Comparison of ENCODE assay signal across 21 cellular contexts in the genomic region with DNA sequence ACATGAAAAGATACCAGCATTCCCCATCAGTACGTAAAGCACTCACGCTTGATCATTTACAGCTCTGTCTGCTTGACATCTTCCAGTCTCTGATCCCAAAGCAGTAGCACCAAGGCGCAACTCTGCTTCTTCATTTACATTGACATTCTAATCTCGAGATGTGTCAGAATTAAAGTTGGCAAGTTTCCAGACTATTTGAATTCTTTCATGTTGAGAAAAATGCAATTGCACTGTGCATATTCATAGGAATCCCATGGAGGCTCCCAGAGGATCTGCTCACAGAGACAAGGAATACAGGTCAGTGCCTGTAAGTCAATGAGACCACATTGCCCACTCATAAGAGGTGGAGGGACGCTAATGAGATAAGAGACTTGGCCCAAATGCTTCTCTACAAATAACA.
DNase-seq lines count a peak whose midpoint lies in the region; ATAC-seq and TF ChIP-seq lines count a peak whose summit lies in the region.
"Had no signal": no experiment of that assay in that cellular context is flagged by ENCODE, and none has a peak within 500 bp of the region (broad histone marks: within the 10 kb centered on the region; RNA-seq: fewer than 3 reads in every experiment).

No MANE protein-coding gene starts in this region.

- no peaks in the 10 kb centered on the region for H3K9me1 ChIP-seq in IMR-90 (ENCODE audit: insufficient read depth, low read length)

- dilution Hi-C loops in IMR-90 (cut with HindIII; ENCODE audit: low sequenced_read_pairs, unreplicated experiment), result no loop called here

- H3K27me3 ChIP-seq in IMR-90 (ENCODE audit: control insufficient read depth, insufficient read depth, low read length) (no peaks in the 10 kb centered on the region), ascending aorta (no peaks in the 10 kb centered on the region)
- H3K27me3 ChIP-seq: upper lobe of right lung had no signal

- H3K36me3 ChIP-seq in IMR-90 (ENCODE audit: control insufficient read depth, insufficient read depth, low read length), result no peaks in the 10 kb centered on the region
- no peaks in the 10 kb centered on the region for H3K36me3 ChIP-seq in ascending aorta
- H3K36me3 ChIP-seq: upper lobe of right lung had no signal

- H3K14ac ChIP-seq in IMR-90 (replicated peaks; ENCODE audit: low read depth, low read length), result no peak overlapping the region

- H3K9me3 Mint-ChIP-seq in brain (no peaks in the 10 kb centered on the region), osteocyte (ENCODE audit: unreplicated experiment) (peaks cover 5% of the 10 kb centered on the region), HFFc6 (no peaks in the 10 kb centered on the region)
- H3K9me3 Mint-ChIP-seq: CD8-positive, alpha-beta memory T cell had no signal

- POLR2A ChIA-PET in IMR-90 (lab: Charles Lee; ENCODE audit: unreplicated experiment), result no interaction called here

- no peak overlapping the region for H3K23ac ChIP-seq in IMR-90 (ENCODE audit: low read depth, low read length)

- no peak overlapping the region for H2AK9ac ChIP-seq in IMR-90 (replicated peaks; ENCODE audit: low read depth, low read length, poor library complexity)

- H3K9ac ChIP-seq in IMR-90 (ENCODE audit: low read depth, low read length), result no peak overlapping the region

- H3K36me3 Mint-ChIP-seq in brain, result no peaks in the 10 kb centered on the region
- no peaks in the 10 kb centered on the region for H3K36me3 Mint-ChIP-seq in osteocyte (ENCODE audit: unreplicated experiment)
- no peaks in the 10 kb centered on the region for H3K36me3 Mint-ChIP-seq in HFFc6 (ENCODE audit: low read depth)

- TF ChIP-seq CTCF in AG10803 (conservative IDR thresholded peaks at IDR 0.05; ENCODE audit: low read length), result no peak
- TF ChIP-seq CTCF in IMR-90 (conservative IDR thresholded peaks at IDR 0.05; ENCODE audit: low read depth, low read length), result no peak
- TF ChIP-seq CTCF in brain (conservative IDR thresholded peaks at IDR 0.05), result no peak
- TF ChIP-seq CTCF in ascending aorta (IDR thresholded peaks at IDR 0.05), result no peak
- no peak for TF ChIP-seq CTCF in osteocyte (IDR thresholded peaks at IDR 0.05)
- no peak for TF ChIP-seq CTCF in HFFc6 (IDR thresholded peaks at IDR 0.05)

- H3K4ac ChIP-seq in IMR-90 (ENCODE audit: low read depth, low read length), result no peak overlapping the region

- peak; percentile 40; the same call in 1 of the 2 replicates for ATAC-seq in IMR-90 (ENCODE audit: low read depth)
- ATAC-seq: activated CD8-positive, alpha-beta memory T cell treated with anti-CD3 and anti-CD28 coated beads, Interleukin-2, amount 10 ng/mL, durations not matched to agents 7 days and 5 days; left ventricle myocardium superior; sciatic nerve; upper lobe of right lung had no signal

- WGBS in IMR-90 (ENCODE audit: extremely low coverage in 2 of 2, insufficient read length in 1 of 2), 2 experiments, result no CpG with 5 or more reads among the region's 5 CpGs

- no peak overlapping the region for H2AFZ ChIP-seq in IMR-90 (replicated peaks; ENCODE audit: low read length, poor library complexity)

- H2BK5ac ChIP-seq in IMR-90 (ENCODE audit: low read depth, low read length, poor library complexity, severe bottlenecking), result no peak overlapping the region

- H3K4me1 Mint-ChIP-seq in brain, result peaks cover 26% of the 10 kb centered on the region
- H3K4me1 Mint-ChIP-seq in osteocyte (ENCODE audit: unreplicated experiment), result peaks cover 28% of the 10 kb centered on the region
- H3K4me1 Mint-ChIP-seq in HFFc6 (ENCODE audit: low read depth), result peaks cover 22% of the 10 kb centered on the region
- H3K4me1 Mint-ChIP-seq: activated CD8-positive, alpha-beta memory T cell treated with anti-CD3 and anti-CD28 coated beads, Interleukin-2, amount 10 ng/mL, durations not matched to agents 7 days and 5 days; CD8-positive, alpha-beta memory T cell had no signal

- intact Hi-C loops in IMR-90 (cut with micrococcal nuclease) (loop anchor here (5.0 kb wide), 1 partner anchor 87 kb away; no protein-coding TSS in a partner anchor), ascending aorta (cut with DNase I) (no loop called here)

- H4K91ac ChIP-seq in IMR-90 (ENCODE audit: insufficient read depth, low read depth, low read length), result no peak overlapping the region

- DNase-seq in AG10803 (ENCODE audit: low read depth) (peak; percentile 13), IMR-90 (peak; percentile 43), iris pigment epithelial cell (ENCODE audit: low read depth) (peak; percentile 28), ascending aorta (ENCODE audit: low spot score in 2 of 2) (no peak), osteocyte (ENCODE audit: extremely low spot score, unreplicated experiment) (no peak), HFFc6 (no peak), DMS114 treated with DMSO at 0.1 percent for 48 hours (lab: John Stamatoyannopoulos, UW; ENCODE audit: unreplicated experiment) (no peak)
- DNase-seq: activated CD8-positive, alpha-beta memory T cell treated with anti-CD3 and anti-CD28 coated beads, Interleukin-2, amount 10 ng/mL, durations not matched to agents 7 days and 5 days; activated effector memory CD4-positive, alpha-beta T cell treated with anti-CD3 and anti-CD28 coated beads, Interleukin-2, amount 50 U/mL, for 16 hours; CD8-positive, alpha-beta memory T cell; H7; left ventricle myocardium superior; NCI-H526; occipital lobe; stimulated activated CD4-positive, alpha-beta T cell treated with anti-CD3 and anti-CD28 coated beads, Interleukin-1b, Interleukin-23, amount 100 ng/mL, for 48 hours; upper lobe of right lung had no signal

- CTCF ChIA-PET in IMR-90 (lab: Yijun Ruan, JAX), result no interaction called here

- no peak overlapping the region for H4K8ac ChIP-seq in IMR-90 (ENCODE audit: low read depth in 2 of 2, low read length in 2 of 2)

- TF ChIP-seq POLR2A in IMR-90 (IDR thresholded peaks at IDR 0.05; ENCODE audit: low read depth, low read length), result no peak

- no peak overlapping the region for H4K5ac ChIP-seq in IMR-90 (ENCODE audit: low read depth, low read length)

- TF ChIP-seq RAD21 in IMR-90 (IDR thresholded peaks at IDR 0.05; ENCODE audit: low read length), result no peak

- H3K4me3 ChIP-seq in AG10803 (ENCODE audit: low read length) (no peak overlapping the region), IMR-90 (ENCODE audit: insufficient read depth, low read depth, low read length) (no peak overlapping the region), ascending aorta (no peak overlapping the region)
- H3K4me3 ChIP-seq: coronary artery, SK-N-MC, upper lobe of right lung had no signal

- no TSS peak for BruUV-seq in IMR-90 (replicated peaks; lab: Mats Ljungman, UMichigan)

- H4K20me1 ChIP-seq in IMR-90 (ENCODE audit: insufficient read depth, low read length), result no peaks in the 10 kb centered on the region

- no peaks in the 10 kb centered on the region for H3K9me3 ChIP-seq in IMR-90 (ENCODE audit: control insufficient read depth, insufficient read depth, low read length)
- H3K9me3 ChIP-seq in ascending aorta, result no peaks in the 10 kb centered on the region
- H3K9me3 ChIP-seq: upper lobe of right lung had no signal

- H3K56ac ChIP-seq in IMR-90 (ENCODE audit: extremely low read depth, insufficient read depth, low read length), result no peak overlapping the region

- no peak overlapping the region for H3K27ac ChIP-seq in IMR-90 (ENCODE audit: insufficient read depth, low read length)
- H3K27ac ChIP-seq in ascending aorta, result no peak overlapping the region
- H3K27ac ChIP-seq: coronary artery, SK-N-MC, upper lobe of right lung had no signal

- H2AK5ac ChIP-seq in IMR-90 (ENCODE audit: low read depth, low read length), result no peak overlapping the region

- H3K4me2 ChIP-seq in IMR-90 (ENCODE audit: low read depth, low read length), result no peak overlapping the region

- no peak overlapping the region for H2BK120ac ChIP-seq in IMR-90 (ENCODE audit: low read depth, low read length)

- H3K4me3 Mint-ChIP-seq in brain (peak overlapping the region in 3 of 5 experiments; percentile 32 to 51 (median 47)), osteocyte (ENCODE audit: unreplicated experiment) (no peak overlapping the region), HFFc6 (no peak overlapping the region)
- H3K4me3 Mint-ChIP-seq: activated CD8-positive, alpha-beta memory T cell treated with anti-CD3 and anti-CD28 coated beads, Interleukin-2, amount 10 ng/mL, durations not matched to agents 7 days and 5 days; CD8-positive, alpha-beta memory T cell; stimulated activated naive CD8-positive, alpha-beta T cell treated with anti-CD3 and anti-CD28 coated beads, Interleukin-15, Interleukin-2, amounts not matched to agents 100 ng/mL and 50 ng/mL, for 24 hours had no signal

- no peak overlapping the region for H3K18ac ChIP-seq in IMR-90 (ENCODE audit: low read depth, low read length)

- H3K27ac Mint-ChIP-seq in brain, result peak overlapping the region in 3 of 5 experiments; percentile 19 to 61 (median 56)
- H3K27ac Mint-ChIP-seq in osteocyte (ENCODE audit: unreplicated experiment), result no peak overlapping the region
- no peak overlapping the region for H3K27ac Mint-ChIP-seq in HFFc6
- H3K27ac Mint-ChIP-seq: activated CD8-positive, alpha-beta memory T cell treated with anti-CD3 and anti-CD28 coated beads, Interleukin-2, amount 10 ng/mL, durations not matched to agents 7 days and 5 days; CD8-positive, alpha-beta memory T cell; stimulated activated naive CD8-positive, alpha-beta T cell treated with anti-CD3 and anti-CD28 coated beads, Interleukin-15, Interleukin-2, amounts not matched to agents 100 ng/mL and 50 ng/mL, for 24 hours had no signal

- no peaks in the 10 kb centered on the region for H3K79me1 ChIP-seq in IMR-90 (ENCODE audit: low read depth in 1 of 2, low read length in 2 of 2)

- in situ Hi-C loops in IMR-90 (cut with MboI; ENCODE audit: low sequenced_read_pairs), result no loop called here

- no peak overlapping the region for H2BK20ac ChIP-seq in IMR-90 (ENCODE audit: low read depth, low read length)

- H2BK15ac ChIP-seq in IMR-90 (ENCODE audit: low read depth, low read length), result no peak overlapping the region

- no peaks in the 10 kb centered on the region for H3K4me1 ChIP-seq in IMR-90 (ENCODE audit: control insufficient read depth, insufficient read depth, low read length)
- H3K4me1 ChIP-seq in ascending aorta, result peaks cover 0 to 6% of the 10 kb centered on the region in 2 donors
- H3K4me1 ChIP-seq: upper lobe of right lung had no signal

- H3K27me3 Mint-ChIP-seq in brain (no peaks in the 10 kb centered on the region), osteocyte (ENCODE audit: unreplicated experiment) (no peaks in the 10 kb centered on the region), HFFc6 (ENCODE audit: insufficient read depth) (no peaks in the 10 kb centered on the region)
- H3K27me3 Mint-ChIP-seq: activated CD8-positive, alpha-beta memory T cell treated with anti-CD3 and anti-CD28 coated beads, Interleukin-2, amount 10 ng/mL, durations not matched to agents 7 days and 5 days; CD8-positive, alpha-beta memory T cell; stimulated activated naive CD8-positive, alpha-beta T cell treated with anti-CD3 and anti-CD28 coated beads, Interleukin-15, Interleukin-2, amounts not matched to agents 100 ng/mL and 50 ng/mL, for 24 hours had no signal

TF ChIP-seq in IMR-90, 13 proteins besides CTCF, POLR2A, EP300 and RAD21:
- TF ChIP-seq BHLHE40 (IDR thresholded peaks at IDR 0.05; ENCODE audit: low read depth, low read length), result no peak
- no peak for TF ChIP-seq MXI1 (IDR thresholded peaks at IDR 0.05; ENCODE audit: borderline replicate concordance, low read depth, low read length)

Comparison
In these comparisons a context has a peak if more than half of its experiments do, and no peak if none do; other contexts are left out.
1. DNase-seq: peak in AG10803 (single experiment), IMR-90 (single experiment) and iris pigment epithelial cell (single experiment); none in ascending aorta (0 of 2), osteocyte (single experiment), HFFc6 (single experiment) and DMS114 treated with DMSO at 0.1 percent for 48 hours (single experiment).
2. H3K27ac Mint-ChIP-seq: peak in brain (3 of 5); none in osteocyte (single experiment) and HFFc6 (single experiment).
3. H3K4me3 Mint-ChIP-seq: peak in brain (3 of 5); none in osteocyte (single experiment) and HFFc6 (single experiment).